ENCODE assay signal across 1 cellular context in genomic region chr6:54665246-54665645, GRCh38.
TF ChIP-seq lines count a peak whose summit lies in the region.

No MANE protein-coding gene starts in this region.

TF ChIP-seq in GM23338, 12 proteins besides CTCF, POLR2A, EP300 and RAD21 (continued from another document):
- TF ChIP-seq ZNF462 (CRISPR knock-in tag; IDR thresholded peaks at IDR 0.05) = no peak
- no peak for TF ChIP-seq REST (IDR thresholded peaks at IDR 0.05; ENCODE audit: unreplicated experiment)
- no peak for TF ChIP-seq CREB1 (CRISPR knock-in tag; IDR thresholded peaks at IDR 0.05; ENCODE audit: low read depth)
- TF ChIP-seq JUNB (IDR thresholded peaks at IDR 0.05; ENCODE audit: unreplicated experiment) = no peak
- no peak for TF ChIP-seq EZH2phosphoT487 (IDR thresholded peaks at IDR 0.05; ENCODE audit: unreplicated experiment)
- no peak for TF ChIP-seq ZNF331 (CRISPR knock-in tag; IDR thresholded peaks at IDR 0.05; ENCODE audit: low read depth)
- no peak for TF ChIP-seq STAT1 (IDR thresholded peaks at IDR 0.05; ENCODE audit: unreplicated experiment)
TF ChIP-seq in GM23338: peak in this region for 0.
